ENCODE assay signal across 8 cellular contexts in the genomic region with DNA sequence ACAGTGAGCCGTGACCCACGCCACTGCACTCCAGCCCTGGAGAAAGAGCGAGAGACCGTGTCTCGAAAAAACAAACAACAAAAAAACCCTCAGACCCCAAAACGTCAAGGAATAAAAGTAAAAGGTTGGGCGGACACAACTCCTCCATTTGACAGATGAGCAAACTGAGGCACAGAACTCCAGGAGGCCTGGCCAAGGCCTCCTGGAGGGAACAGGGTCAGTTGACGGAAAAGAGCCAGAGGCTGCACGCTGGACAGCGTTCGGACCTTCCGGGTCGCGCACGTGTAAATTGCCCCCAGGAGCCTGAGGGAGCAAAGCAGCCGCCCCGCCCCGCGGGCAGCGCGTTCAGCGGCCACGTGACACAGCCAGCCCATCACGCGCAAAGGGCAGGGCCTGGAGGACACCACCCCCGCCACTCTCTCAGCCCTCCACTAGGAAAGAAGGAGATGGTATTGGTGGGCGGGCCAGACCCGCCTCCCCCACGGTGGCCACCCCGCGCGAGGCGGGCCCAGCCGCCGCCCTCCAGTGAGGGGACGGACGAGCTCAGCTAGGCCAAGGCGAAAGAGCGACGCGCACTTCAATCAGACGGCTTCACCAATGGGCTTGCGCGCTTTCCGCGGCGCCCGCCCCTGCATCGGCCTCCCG.
DNase-seq lines count a peak whose midpoint lies in the region; ATAC-seq and TF ChIP-seq lines count a peak whose summit lies in the region.

No MANE protein-coding gene starts in this region.

- H2AFZ ChIP-seq in PC-9 = peak overlapping the region; percentile 74

- H3K79me2 ChIP-seq in PC-9 (ENCODE audit: low read depth) = peaks cover 39% of the 10 kb centered on the region

- CTCF ChIA-PET in PC-9 (lab: Charles Lee) = interaction anchor here (0.5 to 0.6 kb wide), 2 partner anchors 71 to 1288 kb away, joined by 3 read pairs; no protein-coding TSS in a partner anchor

- peaks cover 35% of the 10 kb centered on the region for H3K4me1 ChIP-seq in PC-9 (replicated peaks; ENCODE audit: insufficient read depth)
- no peaks in the 10 kb centered on the region for H3K4me1 ChIP-seq in esophagus (ENCODE audit: control insufficient read depth in 2 of 2, insufficient read depth in 2 of 2, low read length in 1 of 2)
- H3K4me1 ChIP-seq in mucosa of stomach (ENCODE audit: control insufficient read depth, insufficient read depth, low read length) = peaks cover 11% of the 10 kb centered on the region

- peaks cover 5% of the 10 kb centered on the region for H3K36me3 Mint-ChIP-seq in activated T-cell treated with anti-CD3 and anti-CD28 coated beads, Interleukin-2, amount 50 U/mL, for 4 hours (ENCODE audit: insufficient read depth)

- peak overlapping the region; percentile 78 for H3K4me3 Mint-ChIP-seq in activated T-cell treated with anti-CD3 and anti-CD28 coated beads, Interleukin-2, amount 50 U/mL, for 4 hours

- H3K9me3 ChIP-seq in PC-9 (ENCODE audit: insufficient read depth, low read depth) (no peaks in the 10 kb centered on the region), esophagus (ENCODE audit: control insufficient read depth in 2 of 2, insufficient read depth in 1 of 2, low read depth in 1 of 2, low read length in 1 of 2) (no peaks in the 10 kb centered on the region), mucosa of stomach (ENCODE audit: control insufficient read depth, low read length) (no peaks in the 10 kb centered on the region)

- POLR2A ChIA-PET in PC-9 (lab: Charles Lee; ENCODE audit: unreplicated experiment) = interaction anchor here (0.5 to 0.6 kb wide), 3 partner anchors 51 to 563 kb away, joined by 3 to 5 read pairs (median 4); no protein-coding TSS in a partner anchor

- peak overlapping the region; percentile 71 for H3K4me2 ChIP-seq in PC-9

- peak overlapping the region; percentile 96; the same call in 1 of the 2 replicates for H3K27ac ChIP-seq in PC-9
- H3K27ac ChIP-seq in esophagus (ENCODE audit: low read depth in 2 of 2, low read length in 1 of 2) = peak overlapping the region; percentile 98 to 99

- peaks cover 43% of the 10 kb centered on the region for H3K4me1 Mint-ChIP-seq in activated T-cell treated with anti-CD3 and anti-CD28 coated beads, Interleukin-2, amount 50 U/mL, for 4 hours (ENCODE audit: low read depth)

- H3K27me3 ChIP-seq in PC-9 (ENCODE audit: insufficient read depth, low read depth) = no peaks in the 10 kb centered on the region
- H3K27me3 ChIP-seq in esophagus (ENCODE audit: control insufficient read depth in 1 of 2, insufficient read depth in 2 of 2, low read length in 2 of 2) = no peaks in the 10 kb centered on the region
- H3K27me3 ChIP-seq in mucosa of stomach (ENCODE audit: control insufficient read depth, insufficient read depth, low read length) = no peaks in the 10 kb centered on the region

- H3F3A ChIP-seq in PC-9 (ENCODE audit: insufficient read depth, low read depth) = peaks cover 7% of the 10 kb centered on the region

- H3K36me3 ChIP-seq in PC-9 (ENCODE audit: low read depth) = peaks cover 11% of the 10 kb centered on the region
- H3K36me3 ChIP-seq in esophagus (ENCODE audit: control insufficient read depth in 2 of 2, insufficient read depth in 2 of 2, low read length in 1 of 2) = no peaks in the 10 kb centered on the region
- H3K36me3 ChIP-seq in mucosa of stomach (ENCODE audit: control insufficient read depth, insufficient read depth, low read length) = no peaks in the 10 kb centered on the region

- H4K20me1 ChIP-seq in PC-9 (ENCODE audit: insufficient read depth) = peaks cover 39% of the 10 kb centered on the region

- DNase-seq in DMS 273 treated with DMSO at 0.1 percent for 48 hours (lab: John Stamatoyannopoulos, UW) (peak; percentile 97), KBM-7 (peak; percentile 99), PC-9 (peak; percentile 92 to 100)
- peak; percentile 95 for DNase-seq in activated T-cell treated with anti-CD3 and anti-CD28 coated beads, Interleukin-2, amount 50 U/mL, for 4 hours
- peak; percentile 96 for DNase-seq in stimulated activated CD8-positive, alpha-beta memory T cell treated with anti-CD3 and anti-CD28 coated beads, Interleukin-4, amount 100 ng/mL, for 48 hours

- peak overlapping the region; percentile 92; the same call in 1 of the 2 replicates for H3K4me3 ChIP-seq in PC-9
- peak overlapping the region; percentile 73 to 90 for H3K4me3 ChIP-seq in esophagus (ENCODE audit: low read depth in 1 of 2, low read length in 2 of 2)
- peak overlapping the region; percentile 24 for H3K4me3 ChIP-seq in mucosa of stomach (ENCODE audit: low read length)

- TF ChIP-seq CTCF in PC-9 (conservative IDR thresholded peaks at IDR 0.05) = no peak

- intact Hi-C loops in PC-9 (cut with micrococcal nuclease; ENCODE audit: unreplicated experiment) = loop anchor here (1.0 to 5.0 kb wide), 5 partner anchors 25 to 1345 kb away; a partner anchor contains a TSS

- peak; percentile 89 for ATAC-seq in GM21723 (IDR thresholded peaks at IDR 0.05; ENCODE audit: unreplicated experiment)
- peak; percentile 91 to 92 for ATAC-seq in activated T-cell treated with anti-CD3 and anti-CD28 coated beads, Interleukin-2, amount 50 U/mL, for 4 hours

- BruUV-seq in PC-9 (replicated peaks; lab: Mats Ljungman, UMichigan) = no TSS peak

- no peaks in the 10 kb centered on the region for H3K9me3 Mint-ChIP-seq in activated T-cell treated with anti-CD3 and anti-CD28 coated beads, Interleukin-2, amount 50 U/mL, for 4 hours

- H3K9me2 ChIP-seq in PC-9 (ENCODE audit: insufficient read depth) = no peaks in the 10 kb centered on the region

- H3K27me3 Mint-ChIP-seq in activated T-cell treated with anti-CD3 and anti-CD28 coated beads, Interleukin-2, amount 50 U/mL, for 4 hours (ENCODE audit: low read depth) = no peaks in the 10 kb centered on the region

- peak overlapping the region; percentile 94 for H3K9ac ChIP-seq in mucosa of stomach (ENCODE audit: low read length)

- in situ Hi-C loops in KBM-7 (cut with MboI; ENCODE audit: low pct_unique_long_range_greater_than_20kb, low sequenced_read_pairs) = no loop called here

- whole genome bisulfite sequencing in esophagus, 2 donors = 7 to 10% methylated on average over 45 to 50 of the region's 50 CpGs

Comparison
In these comparisons a context has a peak if more than half of its experiments do, and no peak if none do; other contexts are left out.
1. Peak in every context shown above with its lines: DNase-seq, ATAC-seq, H3K4me3 ChIP-seq and H3K27ac ChIP-seq.
2. H3K4me3 ChIP-seq: peak in every context shown above with its lines; median percentile 92 in PC-9; 82 in esophagus; 24 in mucosa of stomach.